In genomic region chr10:86086418-86086817, GRCh38 we compare ENCODE assay signal across 28 cellular contexts.
DNase-seq lines count a peak whose midpoint lies in the region; ATAC-seq and TF ChIP-seq lines count a peak whose summit lies in the region.
"Had no signal": no experiment of that assay in that cellular context is flagged by ENCODE, and none has a peak within 500 bp of the region (broad histone marks: within the 10 kb centered on the region; RNA-seq: fewer than 3 reads in every experiment).

No MANE protein-coding gene starts in this region.

- no peak for ATAC-seq in HG03469 (IDR thresholded peaks at IDR 0.05; ENCODE audit: unreplicated experiment)
- ATAC-seq: PC-3 had no signal

- no peak overlapping the region for H3K27ac Mint-ChIP-seq in osteocyte (ENCODE audit: unreplicated experiment)
- H3K27ac Mint-ChIP-seq: CD14-positive monocyte had no signal

- no peaks in the 10 kb centered on the region for H3K27me3 ChIP-seq in vagina
- H3K27me3 ChIP-seq: BE2C, SJCRH30 had no signal

- H3K9me3 Mint-ChIP-seq in osteocyte (ENCODE audit: unreplicated experiment) = peaks cover 4% of the 10 kb centered on the region
- H3K9me3 Mint-ChIP-seq: CD8-positive, alpha-beta memory T cell had no signal

- H3K4me1 Mint-ChIP-seq in osteocyte (ENCODE audit: unreplicated experiment) = no peaks in the 10 kb centered on the region
- H3K4me1 Mint-ChIP-seq: CD14-positive monocyte; CD8-positive, alpha-beta memory T cell had no signal

- no peak overlapping the region for H3K4me3 Mint-ChIP-seq in osteocyte (ENCODE audit: unreplicated experiment)
- H3K4me3 Mint-ChIP-seq: CD14-positive monocyte; CD8-positive, alpha-beta memory T cell had no signal

- no peaks in the 10 kb centered on the region for H3K36me3 ChIP-seq in vagina
- H3K36me3 ChIP-seq: HAP-1, SJCRH30 had no signal

- H3K36me3 Mint-ChIP-seq in osteocyte (ENCODE audit: unreplicated experiment) = no peaks in the 10 kb centered on the region
- H3K36me3 Mint-ChIP-seq: CD14-positive monocyte; CD8-positive, alpha-beta memory T cell had no signal

- H3K27ac ChIP-seq in coronary artery = no peak overlapping the region
- H3K27ac ChIP-seq in vagina = no peak overlapping the region
- H3K27ac ChIP-seq: HL-60, SJCRH30 had no signal

- no peaks in the 10 kb centered on the region for H3K27me3 Mint-ChIP-seq in osteocyte (ENCODE audit: unreplicated experiment)

- no peaks in the 10 kb centered on the region for H3K9me3 ChIP-seq in vagina
- H3K9me3 ChIP-seq: BE2C, HAP-1, SJCRH30 had no signal

- intact Hi-C loops in vagina (cut with DNase I) = no loop called here

- no peaks in the 10 kb centered on the region for H3K4me1 ChIP-seq in vagina
- H3K4me1 ChIP-seq: BE2C, HAP-1, SJCRH30 had no signal

- H3K4me3 ChIP-seq in coronary artery = no peak overlapping the region
- H3K4me3 ChIP-seq in vagina = no peak overlapping the region
- H3K4me3 ChIP-seq: HAP-1, SJCRH30 had no signal

- no peak for TF ChIP-seq CTCF in coronary artery (IDR thresholded peaks at IDR 0.05)
- TF ChIP-seq CTCF in osteocyte (IDR thresholded peaks at IDR 0.05) = no peak
- TF ChIP-seq CTCF in vagina (IDR thresholded peaks at IDR 0.05) = no peak

- TF ChIP-seq POLR2A in vagina (IDR thresholded peaks at IDR 0.05) = no peak

- DNase-seq in activated CD8-positive, alpha-beta memory T cell treated with anti-CD3 and anti-CD28 coated beads, Interleukin-2, amount 50 U/mL, for 48 hours = peak; percentile 30
- no peak for DNase-seq in activated CD8-positive, alpha-beta memory T cell treated with anti-CD3 and anti-CD28 coated beads, Interleukin-2, amount 50 U/mL, for 4 hours
- DNase-seq in coronary artery (ENCODE audit: low spot score) (peak; percentile 46), osteocyte (ENCODE audit: extremely low spot score, unreplicated experiment) (peak; percentile 59), vagina (ENCODE audit: extremely low spot score in 2 of 2) (peak; percentile 65 to 79), NCI-H1694 (lab: John Stamatoyannopoulos, UW) (no peak)
- DNase-seq: 8988T; ACHN; BE2C; CD8-positive, alpha-beta memory T cell; DMS 273 treated with DMSO at 0.1 percent for 48 hours; DMS79; EL; GDM1; GOT3; NCI-H1092; NCI-H1436; NCI-H187 treated with DMSO at 0.1 percent for 48 hours; NCI-H2171 treated with DMSO at 0.1 percent for 48 hours; NCI-H446; NCI-H524 treated with DMSO at 0.1 percent for 48 hours; NCI-H774; PC-3; SJCRH30 had no signal

Comparison
In these comparisons a context has a peak if more than half of its experiments do, and no peak if none do; other contexts are left out.
1. DNase-seq: peak in activated CD8-positive, alpha-beta memory T cell treated with anti-CD3 and anti-CD28 coated beads, Interleukin-2, amount 50 U/mL, for 48 hours (single experiment), coronary artery (single experiment), osteocyte (single experiment) and vagina (2 of 2); none in activated CD8-positive, alpha-beta memory T cell treated with anti-CD3 and anti-CD28 coated beads, Interleukin-2, amount 50 U/mL, for 4 hours (single experiment) and NCI-H1694 (single experiment).